In genomic region chr1:74356493-74356892, GRCh38 we compare ENCODE assay signal across 25 cellular contexts.
DNase-seq lines count a peak whose midpoint lies in the region; ATAC-seq and TF ChIP-seq lines count a peak whose summit lies in the region.
"Had no signal": no experiment of that assay in that cellular context is flagged by ENCODE, and none has a peak within 500 bp of the region (broad histone marks: within the 10 kb centered on the region; RNA-seq: fewer than 3 reads in every experiment).

No MANE protein-coding gene starts in this region.

- H3K27me3 Mint-ChIP-seq in neural crest cell (ENCODE audit: low read depth) = no peaks in the 10 kb centered on the region
- H3K27me3 Mint-ChIP-seq in activated CD4-positive, alpha-beta memory T cell treated with anti-CD3 and anti-CD28 coated beads for 36 hours = no peaks in the 10 kb centered on the region
- H3K27me3 Mint-ChIP-seq: activated CD4-positive, alpha-beta T cell treated with anti-CD3 and anti-CD28 coated beads, Interleukin-2, amount 10 ng/mL, durations not matched to agents 7 days and 5 days; activated naive CD8-positive, alpha-beta T cell; activated T-helper 17 cell treated with anti-CD3 and anti-CD28 coated beads, Interleukin-2, amount 50 U/mL, for 72 hours; brain; CD4-positive, alpha-beta memory T cell; progenitor cell of endocrine pancreas; stimulated activated memory B cell treated with anti-CD40 and anti-IgM and Interleukin-4, amounts not matched to agents 10 μg/mL and 1 μg/mL and 100 μg/mL, for 72 hours had no signal

- intact Hi-C loops in activated CD4-positive, alpha-beta memory T cell treated with anti-CD3 and anti-CD28 coated beads for 36 hours (cut with micrococcal nuclease) = no loop called here

- no peak overlapping the region for H3K27ac Mint-ChIP-seq in neural crest cell (ENCODE audit: unreplicated experiment)
- no peak overlapping the region for H3K27ac Mint-ChIP-seq in activated CD4-positive, alpha-beta memory T cell treated with anti-CD3 and anti-CD28 coated beads for 36 hours
- H3K27ac Mint-ChIP-seq: activated CD4-positive, alpha-beta T cell treated with anti-CD3 and anti-CD28 coated beads, Interleukin-2, amount 10 ng/mL, durations not matched to agents 7 days and 5 days; activated naive CD8-positive, alpha-beta T cell; activated T-helper 17 cell treated with anti-CD3 and anti-CD28 coated beads, Interleukin-2, amount 50 U/mL, for 72 hours; CD4-positive, alpha-beta memory T cell; HFFc6; nephron progenitor cell; progenitor cell of endocrine pancreas; stimulated activated memory B cell treated with anti-CD40 and anti-IgM and Interleukin-4, amounts not matched to agents 10 μg/mL and 1 μg/mL and 100 μg/mL, for 72 hours had no signal

- POLR2A ChIA-PET in activated CD4-positive, alpha-beta memory T cell treated with anti-CD3 and anti-CD28 coated beads for 36 hours (lab: Charles Lee) = no interaction called here

- peak; percentile 75 for DNase-seq in DMS53 treated with DMSO at 0.1 percent for 48 hours (lab: John Stamatoyannopoulos, UW; ENCODE audit: unreplicated experiment)
- DNase-seq in NCI-H69 (lab: John Stamatoyannopoulos, UW) = peak; percentile 34
- DNase-seq in epidermal melanocyte (ENCODE audit: insufficient read length, low spot score) = peak; percentile 32
- DNase-seq in neural crest cell (ENCODE audit: low read depth, low spot score) = no peak
- no peak for DNase-seq in NCI-H2196 treated with DMSO at 0.1 percent for 48 hours (lab: John Stamatoyannopoulos, UW; ENCODE audit: unreplicated experiment)
- no peak for DNase-seq in activated CD4-positive, alpha-beta memory T cell treated with anti-CD3 and anti-CD28 coated beads for 36 hours
- DNase-seq in dermis blood vessel endothelial cell = no peak
- DNase-seq: activated CD4-positive, alpha-beta T cell treated with anti-CD3 and anti-CD28 coated beads, Interleukin-2, amount 10 ng/mL, durations not matched to agents 7 days and 5 days; activated CD8-positive, alpha-beta memory T cell treated with anti-CD3 and anti-CD28 coated beads, Interleukin-2, amount 50 U/mL, for 4 hours; CD4-positive, alpha-beta memory T cell; DMS79; heart left ventricle; HFFc6; left lung; NCI-H1092; NCI-H1930; NCI-H446 treated with DMSO at 0.1 percent for 48 hours; nephron progenitor cell; WERI-Rb-1 had no signal

- no peak for TF ChIP-seq CTCF in neural crest cell (conservative IDR thresholded peaks at IDR 0.05)

- CTCF ChIA-PET in activated CD4-positive, alpha-beta memory T cell treated with anti-CD3 and anti-CD28 coated beads for 36 hours (lab: Charles Lee) = no interaction called here

- no peaks in the 10 kb centered on the region for H3K9me3 Mint-ChIP-seq in neural crest cell
- no peaks in the 10 kb centered on the region for H3K9me3 Mint-ChIP-seq in activated CD4-positive, alpha-beta memory T cell treated with anti-CD3 and anti-CD28 coated beads for 36 hours

- peaks cover 2% of the 10 kb centered on the region for H3K36me3 Mint-ChIP-seq in neural crest cell (ENCODE audit: low read depth)
- H3K36me3 Mint-ChIP-seq in activated CD4-positive, alpha-beta memory T cell treated with anti-CD3 and anti-CD28 coated beads for 36 hours = no peaks in the 10 kb centered on the region
- H3K36me3 Mint-ChIP-seq: CD4-positive, alpha-beta memory T cell; stimulated activated memory B cell treated with anti-CD40 and anti-IgM and Interleukin-4, amounts not matched to agents 10 μg/mL and 1 μg/mL and 100 μg/mL, for 72 hours had no signal

- peak overlapping the region; percentile 29 for H3K4me3 Mint-ChIP-seq in neural crest cell
- no peak overlapping the region for H3K4me3 Mint-ChIP-seq in activated CD4-positive, alpha-beta memory T cell treated with anti-CD3 and anti-CD28 coated beads for 36 hours
- H3K4me3 Mint-ChIP-seq: activated CD4-positive, alpha-beta T cell treated with anti-CD3 and anti-CD28 coated beads, Interleukin-2, amount 10 ng/mL, durations not matched to agents 7 days and 5 days; activated naive CD8-positive, alpha-beta T cell; activated T-helper 17 cell treated with anti-CD3 and anti-CD28 coated beads, Interleukin-2, amount 50 U/mL, for 72 hours; CD4-positive, alpha-beta memory T cell; HFFc6; nephron progenitor cell; stimulated activated memory B cell treated with anti-CD40 and anti-IgM and Interleukin-4, amounts not matched to agents 10 μg/mL and 1 μg/mL and 100 μg/mL, for 72 hours had no signal

- H3K4me1 Mint-ChIP-seq in neural crest cell = peaks cover 35% of the 10 kb centered on the region
- H3K4me1 Mint-ChIP-seq in activated CD4-positive, alpha-beta memory T cell treated with anti-CD3 and anti-CD28 coated beads for 36 hours (ENCODE audit: low read depth) = no peaks in the 10 kb centered on the region
- H3K4me1 Mint-ChIP-seq: activated CD4-positive, alpha-beta T cell treated with anti-CD3 and anti-CD28 coated beads, Interleukin-2, amount 10 ng/mL, durations not matched to agents 7 days and 5 days; activated T-helper 17 cell treated with anti-CD3 and anti-CD28 coated beads, Interleukin-2, amount 50 U/mL, for 72 hours; CD4-positive, alpha-beta memory T cell; nephron progenitor cell; stimulated activated memory B cell treated with anti-CD40 and anti-IgM and Interleukin-4, amounts not matched to agents 10 μg/mL and 1 μg/mL and 100 μg/mL, for 72 hours had no signal

- ATAC-seq in HG02885 (IDR thresholded peaks at IDR 0.05; ENCODE audit: poor library complexity, unreplicated experiment) = no peak
- ATAC-seq: activated T-helper 17 cell treated with anti-CD3 and anti-CD28 coated beads, Interleukin-2, amount 50 U/mL, for 72 hours; left lung; stimulated activated memory B cell treated with anti-CD40 and anti-IgM and Interleukin-4, amounts not matched to agents 10 μg/mL and 1 μg/mL and 100 μg/mL, for 72 hours had no signal

Comparison
In these comparisons a context has a peak if more than half of its experiments do, and no peak if none do; other contexts are left out.
1. DNase-seq: peak in DMS53 treated with DMSO at 0.1 percent for 48 hours (single experiment), NCI-H69 (single experiment) and epidermal melanocyte (single experiment); none in neural crest cell (single experiment), NCI-H2196 treated with DMSO at 0.1 percent for 48 hours (single experiment), activated CD4-positive, alpha-beta memory T cell treated with anti-CD3 and anti-CD28 coated beads for 36 hours (single experiment) and dermis blood vessel endothelial cell (single experiment).